ENCODE assay signal across 18 cellular contexts in the genomic region with DNA sequence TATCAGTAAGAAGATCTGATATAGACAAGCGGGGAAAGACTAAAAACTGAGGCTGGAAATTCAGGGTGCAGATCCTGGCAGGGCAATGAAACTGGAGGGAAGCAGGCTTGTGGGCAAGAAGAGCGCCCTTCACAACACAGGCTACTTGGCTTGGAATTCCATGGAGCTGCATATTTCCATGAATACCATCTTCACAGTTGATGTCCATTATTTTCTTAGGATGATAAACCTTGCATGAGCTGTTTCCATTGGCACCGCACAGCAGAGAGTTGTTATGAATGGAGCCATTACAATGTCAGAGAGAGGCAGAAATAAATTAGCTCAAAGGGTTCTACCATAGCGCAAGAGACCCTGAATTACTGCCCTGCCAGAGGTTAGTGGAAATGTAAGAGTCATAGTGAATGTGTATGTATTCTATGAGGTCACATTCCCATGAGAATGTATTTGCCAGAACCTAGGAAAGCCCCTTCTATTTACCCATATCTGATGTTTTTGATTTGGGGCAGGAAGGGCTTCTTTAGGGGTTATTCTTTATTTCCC.
DNase-seq lines count a peak whose midpoint lies in the region; ATAC-seq, FAIRE-seq and TF ChIP-seq lines count a peak whose summit lies in the region.
"Had no signal": no experiment of that assay in that cellular context is flagged by ENCODE, and none has a peak within 500 bp of the region (broad histone marks: within the 10 kb centered on the region; RNA-seq: fewer than 3 reads in every experiment).

No MANE protein-coding gene starts in this region.

- no peak overlapping the region for H3K4me3 ChIP-seq in left ventricle myocardium inferior
- H3K4me3 ChIP-seq in endothelial cell of umbilical vein (replicated peaks in 1 of 3; ENCODE audit: insufficient read depth in 1 of 3, low read depth in 1 of 3, low read length in 3 of 3), result no peak overlapping the region
- H3K4me3 ChIP-seq in psoas muscle, result no peak overlapping the region
- H3K4me3 ChIP-seq: pancreas had no signal

- POLR2A ChIA-PET in endothelial cell of umbilical vein (lab: Charles Lee), result no interaction called here

- peak overlapping the region; percentile 67 for H3K27ac ChIP-seq in left ventricle myocardium inferior (replicated peaks)
- H3K27ac ChIP-seq in endothelial cell of umbilical vein (ENCODE audit: insufficient read depth, low read depth, low read length), result no peak overlapping the region
- peak overlapping the region; percentile 38 for H3K27ac ChIP-seq in psoas muscle
- H3K27ac ChIP-seq: pancreas had no signal

- H3K4me1 ChIP-seq in left ventricle myocardium inferior (peaks cover 39% of the 10 kb centered on the region), endothelial cell of umbilical vein (ENCODE audit: control insufficient read depth, extremely low read depth, insufficient read depth, low read length) (peaks cover 12% of the 10 kb centered on the region), psoas muscle (peaks cover 30% of the 10 kb centered on the region)

- H3K4me2 ChIP-seq in endothelial cell of umbilical vein (ENCODE audit: insufficient read depth, low read length), result no peak overlapping the region

- H3K9me1 ChIP-seq in endothelial cell of umbilical vein (replicated peaks; ENCODE audit: control insufficient read depth, extremely low read depth, insufficient read depth, low read length), result no peaks in the 10 kb centered on the region

- TF ChIP-seq CTCF in left ventricle myocardium inferior (IDR thresholded peaks at IDR 0.05; ENCODE audit: borderline replicate concordance), result no peak
- no peak for TF ChIP-seq CTCF in endothelial cell of umbilical vein (IDR thresholded peaks at IDR 0.05; ENCODE audit: extremely low read depth in 1 of 2, insufficient read depth in 1 of 2, low read depth in 1 of 2, low read length in 2 of 2)
- no peak for TF ChIP-seq CTCF in psoas muscle (IDR thresholded peaks at IDR 0.05)

- H3K36me3 ChIP-seq in left ventricle myocardium inferior (no peaks in the 10 kb centered on the region), endothelial cell of umbilical vein (ENCODE audit: control insufficient read depth in 2 of 2, extremely low read depth in 1 of 2, insufficient read depth in 2 of 2, low read length in 2 of 2) (no peaks in the 10 kb centered on the region), psoas muscle (ENCODE audit: insufficient read depth in 1 of 2, low read depth in 1 of 2) (peaks cover 0 to 14% of the 10 kb centered on the region in 2 donors)
- H3K36me3 ChIP-seq: pancreas had no signal

- ATAC-seq in psoas muscle, result no peak
- ATAC-seq: T-cell had no signal

- H3K79me2 ChIP-seq in endothelial cell of umbilical vein (ENCODE audit: control insufficient read depth, insufficient read depth, low read length), result no peaks in the 10 kb centered on the region

- FAIRE-seq in endothelial cell of umbilical vein (lab: Jason Lieb, UNC), result no peak
- FAIRE-seq: pancreas had no signal

- intact Hi-C loops in left ventricle myocardium inferior (cut with micrococcal nuclease), result loop anchor here (5.0 to 10.0 kb wide), 2 partner anchors 122 to 205 kb away; no protein-coding TSS in a partner anchor
- intact Hi-C loops in cardiac septum (cut with DNase I), result loop anchor here (5.0 to 10.0 kb wide), 3 partner anchors 105 to 292 kb away; no protein-coding TSS in a partner anchor
- intact Hi-C loops in endothelial cell of umbilical vein (cut with micrococcal nuclease), result loop anchor here (5.0 kb wide), 3 partner anchors 105 to 530 kb away; no protein-coding TSS in a partner anchor
- intact Hi-C loops in psoas muscle (cut with DNase I), result loop anchor here (5.0 kb wide), 2 partner anchors 205 to 560 kb away; a partner anchor contains a TSS

- no peaks in the 10 kb centered on the region for H4K20me1 ChIP-seq in endothelial cell of umbilical vein (replicated peaks; ENCODE audit: control insufficient read depth, extremely low read depth, insufficient read depth, low read length)

- dilution Hi-C loops in endothelial cell of umbilical vein (cut with MboI; ENCODE audit: extremely low pct_ligation_motif_present, low sequenced_read_pairs), result no loop called here

- BruUV-seq in endothelial cell of umbilical vein (replicated peaks; lab: Mats Ljungman, UMichigan), result no TSS peak

- no peak overlapping the region for H2AFZ ChIP-seq in endothelial cell of umbilical vein (ENCODE audit: low read depth, low read length)

- H3K27me3 ChIP-seq in left ventricle myocardium inferior (ENCODE audit: low read depth), result no peaks in the 10 kb centered on the region
- H3K27me3 ChIP-seq in endothelial cell of umbilical vein (ENCODE audit: control insufficient read depth in 2 of 2, insufficient read depth in 2 of 2, low read length in 2 of 2), result no peaks in the 10 kb centered on the region
- H3K27me3 ChIP-seq in psoas muscle (ENCODE audit: insufficient read depth in 3 of 3, low read length in 2 of 3), result no peaks in the 10 kb centered on the region
- H3K27me3 ChIP-seq: pancreas had no signal

- CTCF ChIA-PET in endothelial cell of umbilical vein (lab: Charles Lee), result interaction anchor here (0.8 to 7.1 kb wide), 9 partner anchors 8 to 209 kb away, joined by 3 to 78 read pairs (median 4); no protein-coding TSS in a partner anchor

- no peak overlapping the region for H3K9ac ChIP-seq in endothelial cell of umbilical vein (replicated peaks; ENCODE audit: extremely low read depth, insufficient read depth, low read length)

- no peak for TF ChIP-seq POLR2A in endothelial cell of umbilical vein (IDR thresholded peaks at IDR 0.05; ENCODE audit: low read depth, low read length)

- H3K9me3 ChIP-seq in left ventricle myocardium inferior (replicated peaks) (no peaks in the 10 kb centered on the region), endothelial cell of umbilical vein (replicated peaks; ENCODE audit: control insufficient read depth, insufficient read depth, low read length) (no peaks in the 10 kb centered on the region), psoas muscle (no peaks in the 10 kb centered on the region)
- H3K9me3 ChIP-seq: pancreas had no signal

- 92 to 98% (median 96%) methylated on average over 4 of the region's 4 CpGs for WGBS in psoas muscle, 3 donors

- no peak for DNase-seq in left ventricle myocardium inferior
- no peak for DNase-seq in cardiac septum (ENCODE audit: low spot score)
- DNase-seq in endothelial cell of umbilical vein (ENCODE audit: low read depth, low spot score), result peak; percentile 22
- no peak for DNase-seq in psoas muscle
- DNase-seq in kidney tubule cell (ENCODE audit: low spot score), result no peak
- DNase-seq in HCEC 1CT, result no peak
- no peak for DNase-seq in NCI-H187 (lab: John Stamatoyannopoulos, UW)
- no peak for DNase-seq in A172 (ENCODE audit: low spot score)
- DNase-seq: activated naive CD8-positive, alpha-beta T cell treated with anti-CD3 and anti-CD28 coated beads, Interleukin-2, amount 10 ng/mL, durations not matched to agents 7 days and 5 days; activated T-cell treated with anti-CD3 and anti-CD28 coated beads, Interleukin-2, amount 50 U/mL, for 72 hours; effector CD4-positive, alpha-beta T cell; hypothalamus; NCI-H2227 treated with DMSO at 0.1 percent for 48 hours; NK-92 treated with Interleukin-12 subunit alpha and Interleukin-12 subunit beta, amount 100 ng/mL, for 24 hours; pancreas; RPMI8226; stimulated activated CD4-positive, alpha-beta T cell treated with anti-CD3 and anti-CD28 coated beads, Interleukin-12 subunit alpha, Interleukin-12 subunit beta, amount 100 ng/mL, for 4 hours; T-cell had no signal

TF ChIP-seq in endothelial cell of umbilical vein, 7 proteins besides CTCF, POLR2A, EP300 and RAD21:
- no peak for TF ChIP-seq POLR2AphosphoS5 (IDR thresholded peaks at IDR 0.05; ENCODE audit: insufficient read depth, low read depth, low read length)
- TF ChIP-seq EZH2 (IDR thresholded peaks at IDR 0.05; ENCODE audit: borderline replicate concordance, low read depth, low read length, severe bottlenecking), result no peak
- no peak for TF ChIP-seq GATA2 (IDR thresholded peaks at IDR 0.05; ENCODE audit: insufficient read depth, insufficient read length, low read depth, low read length)
- TF ChIP-seq, protein P1, sequence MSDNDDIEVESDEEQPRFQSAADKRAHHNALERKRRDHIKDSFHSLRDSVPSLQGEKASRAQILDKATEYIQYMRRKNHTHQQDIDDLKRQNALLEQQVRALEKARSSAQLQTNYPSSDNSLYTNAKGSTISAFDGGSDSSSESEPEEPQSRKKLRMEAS (IDR thresholded peaks at IDR 0.05; ENCODE audit: insufficient read depth, insufficient read length), result no peak
- TF ChIP-seq FOS (IDR thresholded peaks at IDR 0.05; ENCODE audit: borderline replicate concordance, insufficient read depth, low read length), result no peak
- TF ChIP-seq JUN (IDR thresholded peaks at IDR 0.05; ENCODE audit: borderline replicate concordance, insufficient read depth, insufficient read length, low read depth), result no peak
- no peak for TF ChIP-seq MYC (IDR thresholded peaks at IDR 0.05; ENCODE audit: low read depth, low read length)
